Comparison of ENCODE assay signal across 13 cellular contexts in genomic region chr6:137492771-137493217, GRCh38. TPM values are rescaled to one million over a fixed set of nuclear protein-coding genes. Genes with fewer than 3 reads are reported as not detected.
A peak's percentile ranks its signal among the peaks of the same experiment; 100 is the strongest.
DNase-seq lines count a peak whose midpoint lies in the region; ATAC-seq, FAIRE-seq and TF ChIP-seq lines count a peak whose summit lies in the region.
"Had no signal": no experiment of that assay in that cellular context is flagged by ENCODE, and none has a peak within 500 bp of the region (broad histone marks: within the 10 kb centered on the region; RNA-seq: fewer than 3 reads in every experiment).

No MANE protein-coding gene starts in this region.

- FAIRE-seq in GM12892 (lab: Jason Lieb, UNC), result no peak

- H3K9me3 Mint-ChIP-seq in CD4-positive, CD25-positive, alpha-beta regulatory T cell, result peaks cover 0 to 9% (median 1%) of the 10 kb centered on the region in 7 donors
- peaks cover 0 to 11% (median 8%) of the 10 kb centered on the region in 5 experiments for H3K9me3 Mint-ChIP-seq in brain
- peaks cover 0 to 10% (median 0%) of the 10 kb centered on the region in 9 donors for H3K9me3 Mint-ChIP-seq in naive thymus-derived CD8-positive, alpha-beta T cell

- no peak overlapping the region for H3K27ac Mint-ChIP-seq in CD4-positive, CD25-positive, alpha-beta regulatory T cell
- peak overlapping the region in 1 of 5 experiments; percentile 80 for H3K27ac Mint-ChIP-seq in brain
- no peak overlapping the region for H3K27ac Mint-ChIP-seq in naive thymus-derived CD8-positive, alpha-beta T cell

- peak overlapping the region; percentile 1 to 67 (median 42) for H3K4me3 Mint-ChIP-seq in CD4-positive, CD25-positive, alpha-beta regulatory T cell
- H3K4me3 Mint-ChIP-seq in brain, result peak overlapping the region; percentile 42 to 90 (median 77)
- H3K4me3 Mint-ChIP-seq in naive thymus-derived CD8-positive, alpha-beta T cell, result peak overlapping the region in 9 of 10 donors; percentile 39 to 70 (median 64)

- peaks cover 93% of the 10 kb centered on the region for H3K27me3 Mint-ChIP-seq in CD4-positive, CD25-positive, alpha-beta regulatory T cell
- peaks cover 100% of the 10 kb centered on the region for H3K27me3 Mint-ChIP-seq in brain
- H3K27me3 Mint-ChIP-seq in naive thymus-derived CD8-positive, alpha-beta T cell, result peaks cover 54 to 99% (median 75%) of the 10 kb centered on the region in 5 donors

- no peaks in the 10 kb centered on the region for H3K36me3 ChIP-seq in CD4-positive, CD25-positive, alpha-beta regulatory T cell (ENCODE audit: control insufficient read depth, insufficient read depth, low read length)
- H3K36me3 ChIP-seq: ascending aorta had no signal

- H3K36me3 Mint-ChIP-seq in CD4-positive, CD25-positive, alpha-beta regulatory T cell, result no peaks in the 10 kb centered on the region
- H3K36me3 Mint-ChIP-seq in brain, result no peaks in the 10 kb centered on the region
- peaks cover 0 to 12% (median 3%) of the 10 kb centered on the region in 3 donors for H3K36me3 Mint-ChIP-seq in naive thymus-derived CD8-positive, alpha-beta T cell

- H3K4me1 Mint-ChIP-seq in CD4-positive, CD25-positive, alpha-beta regulatory T cell, result peaks cover 9 to 71% (median 26%) of the 10 kb centered on the region in 4 donors
- peaks cover 65% of the 10 kb centered on the region for H3K4me1 Mint-ChIP-seq in brain
- peaks cover 18 to 76% (median 69%) of the 10 kb centered on the region in 4 donors for H3K4me1 Mint-ChIP-seq in naive thymus-derived CD8-positive, alpha-beta T cell

- no peak for TF ChIP-seq POLR2A in GM12892 (IDR thresholded peaks at IDR 0.05; ENCODE audit: low read depth, low read length)

- TF ChIP-seq CTCF in GM13977 (IDR thresholded peaks at IDR 0.05; ENCODE audit: extremely low read depth, insufficient read depth, missing control alignments) (no peak), brain (conservative IDR thresholded peaks at IDR 0.05) (no peak)

- no peaks in the 10 kb centered on the region for H3K9me3 ChIP-seq in CD4-positive, CD25-positive, alpha-beta regulatory T cell (ENCODE audit: control insufficient read depth in 2 of 2, low read length in 2 of 2)
- H3K9me3 ChIP-seq: ascending aorta had no signal

- H3K4me1 ChIP-seq in CD4-positive, CD25-positive, alpha-beta regulatory T cell (ENCODE audit: control insufficient read depth, insufficient read depth, low read length, poor library complexity, severe bottlenecking), result peaks cover 68% of the 10 kb centered on the region

- POLR2A ChIA-PET in naive thymus-derived CD8-positive, alpha-beta T cell (lab: Charles Lee), result no interaction called here

- in situ Hi-C loops in GM13977 (cut with MboI; ENCODE audit: low pct_unique_long_range_greater_than_20kb, low sequenced_read_pairs, unreplicated experiment), result no loop called here

- no peak overlapping the region for H3K4me3 ChIP-seq in CD4-positive, CD25-positive, alpha-beta regulatory T cell (ENCODE audit: low read depth, low read length)

- ATAC-seq in CD4-positive, CD25-positive, alpha-beta regulatory T cell (ENCODE audit: low read depth in 2 of 2), result no peak
- no peak for ATAC-seq in naive thymus-derived CD8-positive, alpha-beta T cell
- no peak for ATAC-seq in GM18858 (IDR thresholded peaks at IDR 0.05; ENCODE audit: unreplicated experiment)
- ATAC-seq: Right ventricle myocardium inferior had no signal

- no peak for DNase-seq in CD4-positive, CD25-positive, alpha-beta regulatory T cell
- DNase-seq in GM13977 (ENCODE audit: low spot score) (peak; percentile 17), SKM-1 (lab: John Stamatoyannopoulos, UW; ENCODE audit: unreplicated experiment) (no peak), UCSD-AML1 (lab: John Stamatoyannopoulos, UW; ENCODE audit: unreplicated experiment) (no peak), GM12892 (ENCODE audit: insufficient read length) (no peak)
- no peak for DNase-seq in naive thymus-derived CD8-positive, alpha-beta T cell
- DNase-seq: DND-41 had no signal

- H3K27me3 ChIP-seq in CD4-positive, CD25-positive, alpha-beta regulatory T cell (ENCODE audit: control insufficient read depth, insufficient read depth, low read length), result peaks cover 56% of the 10 kb centered on the region

- H3K27ac ChIP-seq in CD4-positive, CD25-positive, alpha-beta regulatory T cell (ENCODE audit: insufficient read depth, low read length, poor library complexity, severe bottlenecking), result no peak overlapping the region
- H3K27ac ChIP-seq: ascending aorta had no signal

RNA-seq across cellular contexts. Expression of gene OLIG3, which starts 1.4 kb away (rescaled TPM):
- total RNA-seq in CD4-positive, CD25-positive, alpha-beta regulatory T cell, result not detected
- not detected for polyA plus RNA-seq in CD4-positive, CD25-positive, alpha-beta regulatory T cell
- not detected for polyA plus RNA-seq in brain (ENCODE audit: insufficient read depth, low read depth, low replicate concordance)
- not detected for total RNA-seq in naive thymus-derived CD8-positive, alpha-beta T cell
- polyA plus RNA-seq in naive thymus-derived CD8-positive, alpha-beta T cell, result not detected
- polyA plus RNA-seq in GM12892 (2012; ENCODE audit: missing spikeins), result not detected
- total RNA-seq: ascending aorta, dermis microvascular lymphatic vessel endothelial cell, Right ventricle myocardium inferior had no signal
- polyA plus RNA-seq: BJ had no signal
